In genomic region chr2:182186132-182186735, GRCh38 we compare ENCODE assay signal across 9 cellular contexts.
DNase-seq lines count a peak whose midpoint lies in the region; ATAC-seq and TF ChIP-seq lines count a peak whose summit lies in the region.
"Had no signal": no experiment of that assay in that cellular context is flagged by ENCODE, and none has a peak within 500 bp of the region (broad histone marks: within the 10 kb centered on the region; RNA-seq: fewer than 3 reads in every experiment).

No MANE protein-coding gene starts in this region.

- DNase-seq in DMS53 (lab: John Stamatoyannopoulos, UW) (peak; percentile 84), NCI-H1092 (lab: John Stamatoyannopoulos, UW) (peak; percentile 1), foreskin keratinocyte (peak in 1 of 2 donors; percentile 36), renal cortical epithelial cell (ENCODE audit: low read depth) (peak; percentile 41), GDM1 (lab: John Stamatoyannopoulos, UW) (no peak)
- DNase-seq in activated CD4-positive, alpha-beta T cell treated with anti-CD3 and anti-CD28 coated beads for 4 hours = no peak

- no peak overlapping the region for H3K27ac ChIP-seq in SU-DHL-6 (ENCODE audit: low read depth, low read length)
- no peak overlapping the region for H3K27ac ChIP-seq in foreskin keratinocyte
- H3K27ac ChIP-seq: SJCRH30 had no signal

- H3K4me1 ChIP-seq in foreskin keratinocyte = no peaks in the 10 kb centered on the region
- H3K4me1 ChIP-seq: SJCRH30 had no signal

- TF ChIP-seq CTCF in SU-DHL-6 (IDR thresholded peaks at IDR 0.05; ENCODE audit: insufficient read depth, low read length, poor library complexity, severe bottlenecking) (peak; percentile 70), foreskin keratinocyte (conservative IDR thresholded peaks at IDR 0.05) (peak; percentile 86)

- H3K36me3 ChIP-seq in SU-DHL-6 (ENCODE audit: low read length) = no peaks in the 10 kb centered on the region
- H3K36me3 ChIP-seq: SJCRH30 had no signal

- H3F3A ChIP-seq in SU-DHL-6 (ENCODE audit: insufficient read depth) = no peaks in the 10 kb centered on the region

- H3K4me2 ChIP-seq in SU-DHL-6 (ENCODE audit: low read depth, low read length, poor library complexity, severe bottlenecking) = no peak overlapping the region

- H2AFZ ChIP-seq in SU-DHL-6 (ENCODE audit: low read depth, low read length, severe bottlenecking) = no peak overlapping the region

- H3K27me3 ChIP-seq in SU-DHL-6 (ENCODE audit: low read length) = no peaks in the 10 kb centered on the region
- peaks cover 4% of the 10 kb centered on the region for H3K27me3 ChIP-seq in foreskin keratinocyte
- H3K27me3 ChIP-seq: SJCRH30 had no signal

- H3K9me2 ChIP-seq in SU-DHL-6 (replicated peaks; ENCODE audit: insufficient read depth, low read length) = no peaks in the 10 kb centered on the region

- no peaks in the 10 kb centered on the region for H3K79me2 ChIP-seq in SU-DHL-6 (ENCODE audit: insufficient read depth, low read length)

- H3K4me3 ChIP-seq in SU-DHL-6 (ENCODE audit: insufficient read depth, low read length, poor library complexity, severe bottlenecking) = no peak overlapping the region
- H3K4me3 ChIP-seq: SJCRH30 had no signal

- ATAC-seq in GM21619 (IDR thresholded peaks at IDR 0.05; ENCODE audit: unreplicated experiment) (peak; percentile 82), foreskin keratinocyte (peak; percentile 45)

- no peaks in the 10 kb centered on the region for H4K20me1 ChIP-seq in SU-DHL-6 (ENCODE audit: low read depth, low read length)

- H3K9me3 ChIP-seq in SU-DHL-6 (ENCODE audit: insufficient read depth, low read length) = no peaks in the 10 kb centered on the region

- no peak overlapping the region for H3K9ac ChIP-seq in SU-DHL-6 (ENCODE audit: low read length)

Comparison
In these comparisons a context has a peak if more than half of its experiments do, and no peak if none do; other contexts are left out.
1. DNase-seq: peak in DMS53 (single experiment), NCI-H1092 (single experiment) and renal cortical epithelial cell (single experiment); none in GDM1 (single experiment) and activated CD4-positive, alpha-beta T cell treated with anti-CD3 and anti-CD28 coated beads for 4 hours (0 of 2).